ENCODE assay signal across 21 cellular contexts in genomic region chr13:112764864-112765561, GRCh38.
DNase-seq lines count a peak whose midpoint lies in the region; ATAC-seq, FAIRE-seq and TF ChIP-seq lines count a peak whose summit lies in the region.
"Had no signal": no experiment of that assay in that cellular context is flagged by ENCODE, and none has a peak within 500 bp of the region (broad histone marks: within the 10 kb centered on the region; RNA-seq: fewer than 3 reads in every experiment).

No MANE protein-coding gene starts in this region.

- H3K27ac ChIP-seq in cardiac muscle cell, result peak overlapping the region; percentile 30
- no peak overlapping the region for H3K27ac ChIP-seq in osteoblast (ENCODE audit: low read depth, low read length)

- H3K9me3 Mint-ChIP-seq in glutamatergic neuron (ENCODE audit: unreplicated experiment), result peaks cover 13% of the 10 kb centered on the region

- ATAC-seq in left cardiac atrium, result no peak
- ATAC-seq in GM18498 (IDR thresholded peaks at IDR 0.05; ENCODE audit: unreplicated experiment), result no peak
- ATAC-seq: HCT116, Right ventricle myocardium inferior had no signal

- H4K20me1 ChIP-seq in osteoblast (ENCODE audit: insufficient read depth, low read length), result peaks cover 3% of the 10 kb centered on the region

- H3K4me3 Mint-ChIP-seq in glutamatergic neuron (ENCODE audit: unreplicated experiment), result no peak overlapping the region

- peaks cover 16% of the 10 kb centered on the region for H3K27me3 Mint-ChIP-seq in glutamatergic neuron (ENCODE audit: unreplicated experiment)
- H3K27me3 Mint-ChIP-seq: CD4-positive, alpha-beta memory T cell had no signal

- TF ChIP-seq CTCF in cardiac muscle cell (IDR thresholded peaks at IDR 0.05; ENCODE audit: low read depth, low read length) (no peak), glutamatergic neuron (IDR thresholded peaks at IDR 0.05; ENCODE audit: partially characterized antibody, unreplicated experiment) (no peak), osteoblast (IDR thresholded peaks at IDR 0.05; ENCODE audit: extremely low read depth, low read depth, low read length) (no peak)

- no peaks in the 10 kb centered on the region for H3K79me2 ChIP-seq in osteoblast (ENCODE audit: insufficient read depth, low read length)

- no peaks in the 10 kb centered on the region for H3K27me3 ChIP-seq in cardiac muscle cell
- H3K27me3 ChIP-seq in osteoblast (ENCODE audit: insufficient read depth, low read length), result no peaks in the 10 kb centered on the region
- H3K27me3 ChIP-seq: BE2C had no signal

- peaks cover 6% of the 10 kb centered on the region for H3K36me3 Mint-ChIP-seq in glutamatergic neuron (ENCODE audit: unreplicated experiment)

- FAIRE-seq in urothelium cell line (lab: Jason Lieb, UNC), result no peak
- FAIRE-seq: RCC 7860 had no signal

- peak overlapping the region; percentile 52 for H3K27ac Mint-ChIP-seq in glutamatergic neuron (ENCODE audit: unreplicated experiment)

- no peak overlapping the region for H2AFZ ChIP-seq in osteoblast (ENCODE audit: low read length)

- H3K36me3 ChIP-seq in cardiac muscle cell, result no peaks in the 10 kb centered on the region
- no peaks in the 10 kb centered on the region for H3K36me3 ChIP-seq in osteoblast (ENCODE audit: insufficient read depth, low read length)
- H3K36me3 ChIP-seq: BE2C had no signal

- DNase-seq in cardiac muscle cell (ENCODE audit: low read depth in 1 of 2, low spot score in 1 of 2), result no peak
- DNase-seq in left cardiac atrium, result no peak
- no peak for DNase-seq in glutamatergic neuron
- DNase-seq in osteoblast (ENCODE audit: insufficient read length, low spot score, missing footprints), result peak; percentile 65
- no peak for DNase-seq in AG08396 (ENCODE audit: low spot score)
- DNase-seq in mucosa of gallbladder (ENCODE audit: low spot score), result no peak
- no peak for DNase-seq in urothelium cell line (ENCODE audit: low spot score)
- DNase-seq: 8988T; BE2C; CD4-positive, alpha-beta memory T cell; MM.1S; NCI-H1092; NCI-H146; NCI-H2081 treated with DMSO at 0.1 percent for 48 hours; NCI-H510A; NCI-H748 treated with DMSO at 0.1 percent for 48 hours; NK-92 treated with Interleukin-12 subunit alpha and Interleukin-12 subunit beta, amount 100 ng/mL, for 24 hours had no signal

- H3K4me3 ChIP-seq in cardiac muscle cell (no peak overlapping the region), osteoblast (ENCODE audit: insufficient read depth, low read length) (no peak overlapping the region)

- H3K4me1 ChIP-seq in cardiac muscle cell (ENCODE audit: low read depth), result peaks cover 40% of the 10 kb centered on the region
- no peaks in the 10 kb centered on the region for H3K4me1 ChIP-seq in osteoblast (ENCODE audit: insufficient read depth, low read length)
- H3K4me1 ChIP-seq: BE2C had no signal

- no peak overlapping the region for H3K4me2 ChIP-seq in osteoblast (ENCODE audit: insufficient read depth, low read length)

- H3K4me1 Mint-ChIP-seq in glutamatergic neuron (ENCODE audit: low read depth, unreplicated experiment), result peaks cover 22% of the 10 kb centered on the region

- intact Hi-C loops in left cardiac atrium (cut with DNase I), result no loop called here

- no peaks in the 10 kb centered on the region for H3K9me3 ChIP-seq in cardiac muscle cell (ENCODE audit: low read depth)
- H3K9me3 ChIP-seq in osteoblast (ENCODE audit: low read depth, low read length), result no peaks in the 10 kb centered on the region
- H3K9me3 ChIP-seq: BE2C had no signal
